Comparison of ENCODE assay signal across 8 cellular contexts in genomic region chr19:40529093-40529954, GRCh38. TPM values are rescaled to one million over a fixed set of nuclear protein-coding genes. Genes with fewer than 3 reads are reported as not detected.
DNase-seq lines count a peak whose midpoint lies in the region; ATAC-seq and TF ChIP-seq lines count a peak whose summit lies in the region.

No MANE protein-coding gene starts in this region.

- CTCF ChIA-PET in PC-3 (lab: Charles Lee) = interaction anchor here (0.7 kb wide), 1 partner anchor 65 kb away, joined by 9 read pairs; no protein-coding TSS in a partner anchor

- H3K27ac ChIP-seq in PC-3 (ENCODE audit: low read length) (no peak overlapping the region), esophagus muscularis mucosa (replicated peaks in 1 of 4) (peak overlapping the region in 3 of 4 donors; percentile 26 to 62 (median 36)), muscle layer of duodenum (ENCODE audit: low read length) (no peak overlapping the region)

- H3K4me1 Mint-ChIP-seq in activated T-cell treated with anti-CD3 and anti-CD28 coated beads, Interleukin-2, amount 50 U/mL, for 4 hours (ENCODE audit: low read depth) = peaks cover 13% of the 10 kb centered on the region

- H3K36me3 ChIP-seq in PC-3 (ENCODE audit: low read depth, low read length) (no peaks in the 10 kb centered on the region), esophagus muscularis mucosa (peaks cover 0 to 10% (median 2%) of the 10 kb centered on the region in 4 donors), muscle layer of duodenum (ENCODE audit: control insufficient read depth in 1 of 2, insufficient read depth in 2 of 2, low read length in 2 of 2) (peaks cover 0 to 10% of the 10 kb centered on the region in 2 donors)

- POLR2A ChIA-PET in PC-3 (lab: Charles Lee; ENCODE audit: unreplicated experiment) = no interaction called here

- H3K4me2 ChIP-seq in PC-3 (ENCODE audit: low read length) = peak overlapping the region; percentile 82

- H3K4me3 Mint-ChIP-seq in activated T-cell treated with anti-CD3 and anti-CD28 coated beads, Interleukin-2, amount 50 U/mL, for 4 hours = peak overlapping the region; percentile 60

- ATAC-seq in PC-3 (peak; percentile 74), HG03025 (IDR thresholded peaks at IDR 0.05; ENCODE audit: low FRiP score, unreplicated experiment) (no peak)
- ATAC-seq in activated T-cell treated with anti-CD3 and anti-CD28 coated beads, Interleukin-2, amount 50 U/mL, for 4 hours = peak; percentile 81

- TF ChIP-seq EP300 in esophagus muscularis mucosa (IDR thresholded peaks at IDR 0.05) = no peak

- no peaks in the 10 kb centered on the region for H3K4me1 ChIP-seq in PC-3 (ENCODE audit: insufficient read depth, low read length)
- peaks cover 4 to 25% (median 22%) of the 10 kb centered on the region in 4 donors for H3K4me1 ChIP-seq in esophagus muscularis mucosa
- peaks cover 0 to 10% of the 10 kb centered on the region in 2 donors for H3K4me1 ChIP-seq in muscle layer of duodenum (ENCODE audit: control insufficient read depth in 1 of 2, insufficient read depth in 2 of 2, low read length in 2 of 2)

- H3K79me2 ChIP-seq in PC-3 (ENCODE audit: low read length) = no peaks in the 10 kb centered on the region

- no peaks in the 10 kb centered on the region for H3F3A ChIP-seq in PC-3 (ENCODE audit: low read length, unreplicated experiment)

- H3K27me3 ChIP-seq in PC-3 (ENCODE audit: low read length) (no peaks in the 10 kb centered on the region), esophagus muscularis mucosa (peaks cover 0 to 5% (median 0%) of the 10 kb centered on the region in 4 donors), muscle layer of duodenum (ENCODE audit: low read depth, low read length) (no peaks in the 10 kb centered on the region)

- H3K9me2 ChIP-seq in PC-3 (replicated peaks; ENCODE audit: low read length) = no peaks in the 10 kb centered on the region

- TF ChIP-seq CTCF in GM12872 (IDR thresholded peaks at IDR 0.05; ENCODE audit: insufficient read depth, low read depth, low read length) (peak; percentile 97), PC-3 (conservative IDR thresholded peaks at IDR 0.05; ENCODE audit: low read depth, low read length) (peak; percentile 76), esophagus muscularis mucosa (IDR thresholded peaks at IDR 0.05) (peak; percentile 97 to 99 (median 98))

- H3K9me3 ChIP-seq in PC-3 (ENCODE audit: low read length) (no peaks in the 10 kb centered on the region), esophagus muscularis mucosa (peaks cover 0 to 7% (median 0%) of the 10 kb centered on the region in 4 donors), muscle layer of duodenum (ENCODE audit: control insufficient read depth in 1 of 2, low read length in 2 of 2) (peaks cover 0 to 3% of the 10 kb centered on the region in 2 donors)

- no TSS peak for BruUV-seq in PC-3 (replicated peaks; lab: Mats Ljungman, UMichigan)

- no peaks in the 10 kb centered on the region for H3K9me3 Mint-ChIP-seq in activated T-cell treated with anti-CD3 and anti-CD28 coated beads, Interleukin-2, amount 50 U/mL, for 4 hours

- peak overlapping the region; percentile 78 for H2AFZ ChIP-seq in PC-3 (ENCODE audit: low read length)

- intact Hi-C loops in PC-3 (cut with micrococcal nuclease) (no loop called here), esophagus muscularis mucosa (cut with DNase I) (loop anchor here (2.0 to 5.0 kb wide), 3 partner anchors 65 to 108 kb away; partner anchors contain the start of gene BLVRB)

- H3K27me3 Mint-ChIP-seq in activated T-cell treated with anti-CD3 and anti-CD28 coated beads, Interleukin-2, amount 50 U/mL, for 4 hours (ENCODE audit: low read depth) = peaks cover 15% of the 10 kb centered on the region

- H3K36me3 Mint-ChIP-seq in activated T-cell treated with anti-CD3 and anti-CD28 coated beads, Interleukin-2, amount 50 U/mL, for 4 hours (ENCODE audit: insufficient read depth) = no peaks in the 10 kb centered on the region

- no peak for TF ChIP-seq POLR2A in esophagus muscularis mucosa (IDR thresholded peaks at IDR 0.05; ENCODE audit: low read depth)

- no peaks in the 10 kb centered on the region for H4K20me1 ChIP-seq in PC-3 (ENCODE audit: low read length)

- peak overlapping the region; percentile 33 for H3K4me3 ChIP-seq in Jurkat, Clone E6-1 (ENCODE audit: low read length)
- H3K4me3 ChIP-seq in PC-3 (ENCODE audit: low read length) (peak overlapping the region; percentile 65), esophagus muscularis mucosa (peak overlapping the region; percentile 60 to 65 (median 64)), muscle layer of duodenum (ENCODE audit: low read depth in 1 of 2, low read length in 2 of 2) (peak overlapping the region; percentile 60 to 64)

- WGBS in esophagus muscularis mucosa = 7% methylated on average over 26 of the region's 54 CpGs

- no peak overlapping the region for H3K9ac ChIP-seq in PC-3 (ENCODE audit: low read length)

- DNase-seq in Jurkat, Clone E6-1 (ENCODE audit: low read depth, low spot score) = peak; percentile 83
- peak; percentile 81 for DNase-seq in PC-3
- DNase-seq in activated T-cell treated with anti-CD3 and anti-CD28 coated beads, Interleukin-2, amount 50 U/mL, for 4 hours = peak; percentile 90
- DNase-seq in esophagus muscularis mucosa (ENCODE audit: extremely low spot score) = peak; percentile 93
- DNase-seq in stimulated activated CD8-positive, alpha-beta memory T cell treated with anti-CD3 and anti-CD28 coated beads, Interleukin-4, amount 100 ng/mL, for 4 hours (ENCODE audit: low read depth in 2 of 2, low spot score in 1 of 2) = peak; percentile 74 to 78

RNA-seq across cellular contexts. Expression of gene SHKBP1, which starts 47.3 kb away (rescaled TPM):
- polyA plus RNA-seq in Jurkat, Clone E6-1 (2012; ENCODE audit: insufficient read depth, insufficient read length) = 222 TPM
- 43.0 and 63.2 TPM in 2 replicates for total RNA-seq in PC-3 (2014; rRNA removed)
- total RNA-seq in activated T-cell treated with anti-CD3 and anti-CD28 coated beads, Interleukin-2, amount 50 U/mL, for 4 hours = 10 to 100 TPM; 80.1 to 86.1 (median 84.8) TPM
- total RNA-seq in esophagus muscularis mucosa = 10 to 100 TPM; 39.5 to 82.7 (median 52.7) TPM

Comparison
In these comparisons a context has a peak if more than half of its experiments do, and no peak if none do; other contexts are left out.
1. H3K27ac ChIP-seq: peak in esophagus muscularis mucosa (3 of 4); none in PC-3 (single experiment) and muscle layer of duodenum (single experiment).
2. Peak in every context shown above with its lines, with median percentiles within 50 percentile points of each other: CTCF ChIP-seq, DNase-seq and H3K4me3 ChIP-seq.